ENCODE assay signal across 12 cellular contexts in the genomic region with DNA sequence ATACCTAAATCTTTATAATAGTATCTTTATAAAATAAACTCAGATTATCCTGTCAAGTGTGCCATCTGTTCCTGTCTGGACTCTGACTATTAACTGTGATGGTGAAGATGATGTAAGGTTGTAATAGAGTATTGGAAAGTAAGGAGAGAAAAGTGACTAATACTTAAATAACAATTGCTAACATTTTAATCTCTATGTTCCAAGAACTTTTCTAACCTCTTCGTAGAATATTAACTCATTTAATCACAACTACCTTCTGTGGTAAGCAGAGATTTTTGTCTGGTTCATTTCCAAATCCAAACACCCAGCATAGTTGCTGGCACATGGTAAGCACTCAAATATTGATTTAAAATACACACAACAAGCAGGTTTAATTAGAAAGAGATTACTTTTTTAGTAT. TPM values are rescaled to one million over a fixed set of nuclear protein-coding genes. Genes with fewer than 3 reads are reported as not detected.
DNase-seq lines count a peak whose midpoint lies in the region; ATAC-seq and TF ChIP-seq lines count a peak whose summit lies in the region.
"Had no signal": no experiment of that assay in that cellular context is flagged by ENCODE, and none has a peak within 500 bp of the region (broad histone marks: within the 10 kb centered on the region; RNA-seq: fewer than 3 reads in every experiment).

No MANE protein-coding gene starts in this region.

- peak overlapping the region in 3 of 8 donors; percentile 3 to 43 (median 6) for H3K27ac Mint-ChIP-seq in CD8-positive, alpha-beta memory T cell
- H3K27ac Mint-ChIP-seq in HFFc6, result no peak overlapping the region
- no peak overlapping the region for H3K27ac Mint-ChIP-seq in activated T-helper 2 cell treated with anti-CD3 and anti-CD28 coated beads, Interferon-gamma antibody, Interleukin-2, Interleukin-4, amounts not matched to agents 10 μg/mL and 5 μg/mL and 100 μg/mL, durations not matched to agents 14 hours and 24 hours and 36 hours
- peak overlapping the region in 1 of 10 donors; percentile 19 for H3K27ac Mint-ChIP-seq in naive thymus-derived CD8-positive, alpha-beta T cell
- no peak overlapping the region for H3K27ac Mint-ChIP-seq in stimulated activated naive B cell treated with anti-CD40 and anti-IgM and Interleukin-4, amounts not matched to agents 10 μg/mL and 1 μg/mL and 100 μg/mL, for 72 hours

- peak overlapping the region; percentile 0 to 93 (median 25) for H3K4me3 Mint-ChIP-seq in CD8-positive, alpha-beta memory T cell
- H3K4me3 Mint-ChIP-seq in HFFc6, result peak overlapping the region; percentile 96
- peak overlapping the region; percentile 99 for H3K4me3 Mint-ChIP-seq in activated T-helper 2 cell treated with anti-CD3 and anti-CD28 coated beads, Interferon-gamma antibody, Interleukin-2, Interleukin-4, amounts not matched to agents 10 μg/mL and 5 μg/mL and 100 μg/mL, durations not matched to agents 14 hours and 24 hours and 36 hours (ENCODE audit: low read depth)
- peak overlapping the region in 9 of 10 donors; percentile 1 to 100 (median 99) for H3K4me3 Mint-ChIP-seq in naive thymus-derived CD8-positive, alpha-beta T cell
- peak overlapping the region in 1 of 2 donors; percentile 97 for H3K4me3 Mint-ChIP-seq in stimulated activated naive B cell treated with anti-CD40 and anti-IgM and Interleukin-4, amounts not matched to agents 10 μg/mL and 1 μg/mL and 100 μg/mL, for 72 hours

- intact Hi-C loops in activated T-helper 2 cell treated with anti-CD3 and anti-CD28 coated beads, Interferon-gamma antibody, Interleukin-2, Interleukin-4, amounts not matched to agents 10 μg/mL and 5 μg/mL and 100 μg/mL, durations not matched to agents 14 hours and 24 hours and 36 hours (cut with micrococcal nuclease), result no loop called here

- POLR2A ChIA-PET in CD8-positive, alpha-beta memory T cell (lab: Charles Lee), result no interaction called here
- POLR2A ChIA-PET in naive thymus-derived CD8-positive, alpha-beta T cell (lab: Charles Lee), result interaction anchor here (0.6 kb wide), 1 partner anchor 43 kb away, joined by 4 read pairs; no protein-coding TSS in a partner anchor

- no peak for DNase-seq in CD8-positive, alpha-beta memory T cell
- DNase-seq in HFFc6 (no peak), amniotic stem cell (lab: John Stamatoyannopoulos, UW) (no peak), hepatic stellate cell (ENCODE audit: low spot score) (no peak)
- DNase-seq in activated T-helper 2 cell treated with anti-CD3 and anti-CD28 coated beads, Interferon-gamma antibody, Interleukin-2, Interleukin-4, amounts not matched to agents 10 μg/mL and 5 μg/mL and 100 μg/mL, durations not matched to agents 14 hours and 24 hours and 36 hours (ENCODE audit: low spot score), result no peak
- no peak for DNase-seq in naive thymus-derived CD8-positive, alpha-beta T cell
- no peak for DNase-seq in stimulated activated naive B cell treated with anti-CD40 and anti-IgM and Interleukin-4, amounts not matched to agents 10 μg/mL and 1 μg/mL and 100 μg/mL, for 72 hours
- DNase-seq: left ventricle myocardium inferior, NCI-H1436 treated with DMSO at 0.1 percent for 48 hours, NCI-H774 had no signal

- peaks cover 38% of the 10 kb centered on the region for H3K4me1 ChIP-seq in CD8-positive, alpha-beta memory T cell (ENCODE audit: insufficient read depth, low read length)

- H3K27ac ChIP-seq in CD8-positive, alpha-beta memory T cell (ENCODE audit: low read depth, low read length), result no peak overlapping the region
- H3K27ac ChIP-seq: left ventricle myocardium inferior, tibial nerve had no signal

- CTCF ChIA-PET in CD8-positive, alpha-beta memory T cell (lab: Charles Lee), result interaction anchor here (1.5 kb wide), 1 partner anchor 39 kb away, joined by 5 read pairs; no protein-coding TSS in a partner anchor

- no peaks in the 10 kb centered on the region for H3K27me3 ChIP-seq in CD8-positive, alpha-beta memory T cell (ENCODE audit: insufficient read depth, low read length, poor library complexity, severe bottlenecking)
- H3K27me3 ChIP-seq: tibial nerve had no signal

- H3K9me3 Mint-ChIP-seq in CD8-positive, alpha-beta memory T cell, result no peaks in the 10 kb centered on the region
- no peaks in the 10 kb centered on the region for H3K9me3 Mint-ChIP-seq in HFFc6
- H3K9me3 Mint-ChIP-seq in activated T-helper 2 cell treated with anti-CD3 and anti-CD28 coated beads, Interferon-gamma antibody, Interleukin-2, Interleukin-4, amounts not matched to agents 10 μg/mL and 5 μg/mL and 100 μg/mL, durations not matched to agents 14 hours and 24 hours and 36 hours, result no peaks in the 10 kb centered on the region
- no peaks in the 10 kb centered on the region for H3K9me3 Mint-ChIP-seq in naive thymus-derived CD8-positive, alpha-beta T cell
- no peaks in the 10 kb centered on the region for H3K9me3 Mint-ChIP-seq in stimulated activated naive B cell treated with anti-CD40 and anti-IgM and Interleukin-4, amounts not matched to agents 10 μg/mL and 1 μg/mL and 100 μg/mL, for 72 hours

- no peaks in the 10 kb centered on the region for H3K36me3 ChIP-seq in CD8-positive, alpha-beta memory T cell (ENCODE audit: insufficient read depth, low read length)
- H3K36me3 ChIP-seq: left ventricle myocardium inferior, tibial nerve had no signal

- H3K9me3 ChIP-seq in CD8-positive, alpha-beta memory T cell (ENCODE audit: low read length), result no peaks in the 10 kb centered on the region
- H3K9me3 ChIP-seq: left ventricle myocardium inferior, tibial nerve had no signal

- H3K4me3 ChIP-seq in CD8-positive, alpha-beta memory T cell (ENCODE audit: low read length), result no peak overlapping the region
- H3K4me3 ChIP-seq: tibial nerve had no signal

- peaks cover 7 to 53% (median 8%) of the 10 kb centered on the region in 3 donors for H3K36me3 Mint-ChIP-seq in CD8-positive, alpha-beta memory T cell
- H3K36me3 Mint-ChIP-seq in HFFc6 (ENCODE audit: low read depth), result peaks cover 17% of the 10 kb centered on the region
- H3K36me3 Mint-ChIP-seq in activated T-helper 2 cell treated with anti-CD3 and anti-CD28 coated beads, Interferon-gamma antibody, Interleukin-2, Interleukin-4, amounts not matched to agents 10 μg/mL and 5 μg/mL and 100 μg/mL, durations not matched to agents 14 hours and 24 hours and 36 hours (ENCODE audit: low read depth), result peaks cover 46% of the 10 kb centered on the region
- H3K36me3 Mint-ChIP-seq in naive thymus-derived CD8-positive, alpha-beta T cell, result peaks cover 7 to 28% (median 13%) of the 10 kb centered on the region in 3 donors
- peaks cover 21 to 27% of the 10 kb centered on the region in 2 donors for H3K36me3 Mint-ChIP-seq in stimulated activated naive B cell treated with anti-CD40 and anti-IgM and Interleukin-4, amounts not matched to agents 10 μg/mL and 1 μg/mL and 100 μg/mL, for 72 hours

- peaks cover 51 to 69% (median 69%) of the 10 kb centered on the region in 3 donors for H3K4me1 Mint-ChIP-seq in CD8-positive, alpha-beta memory T cell
- peaks cover 49% of the 10 kb centered on the region for H3K4me1 Mint-ChIP-seq in HFFc6 (ENCODE audit: low read depth)
- H3K4me1 Mint-ChIP-seq in activated T-helper 2 cell treated with anti-CD3 and anti-CD28 coated beads, Interferon-gamma antibody, Interleukin-2, Interleukin-4, amounts not matched to agents 10 μg/mL and 5 μg/mL and 100 μg/mL, durations not matched to agents 14 hours and 24 hours and 36 hours (ENCODE audit: low read depth), result peaks cover 31% of the 10 kb centered on the region
- H3K4me1 Mint-ChIP-seq in naive thymus-derived CD8-positive, alpha-beta T cell, result peaks cover 28 to 64% (median 55%) of the 10 kb centered on the region in 4 donors
- peaks cover 22 to 62% of the 10 kb centered on the region in 2 donors for H3K4me1 Mint-ChIP-seq in stimulated activated naive B cell treated with anti-CD40 and anti-IgM and Interleukin-4, amounts not matched to agents 10 μg/mL and 1 μg/mL and 100 μg/mL, for 72 hours

- no peak for TF ChIP-seq CTCF in HFFc6 (IDR thresholded peaks at IDR 0.05)

- ATAC-seq in naive thymus-derived CD8-positive, alpha-beta T cell, result no peak
- no peak for ATAC-seq in GM18873 (IDR thresholded peaks at IDR 0.05; ENCODE audit: low FRiP score, unreplicated experiment)
- ATAC-seq in stimulated activated naive B cell treated with anti-CD40 and anti-IgM and Interleukin-4, amounts not matched to agents 10 μg/mL and 1 μg/mL and 100 μg/mL, for 72 hours (replicated peaks), result no peak

- peaks cover 0 to 3% of the 10 kb centered on the region in 2 donors for H3K27me3 Mint-ChIP-seq in CD8-positive, alpha-beta memory T cell
- peaks cover 2% of the 10 kb centered on the region for H3K27me3 Mint-ChIP-seq in HFFc6 (ENCODE audit: insufficient read depth)
- H3K27me3 Mint-ChIP-seq in activated T-helper 2 cell treated with anti-CD3 and anti-CD28 coated beads, Interferon-gamma antibody, Interleukin-2, Interleukin-4, amounts not matched to agents 10 μg/mL and 5 μg/mL and 100 μg/mL, durations not matched to agents 14 hours and 24 hours and 36 hours (ENCODE audit: low read depth), result no peaks in the 10 kb centered on the region
- no peaks in the 10 kb centered on the region for H3K27me3 Mint-ChIP-seq in naive thymus-derived CD8-positive, alpha-beta T cell
- no peaks in the 10 kb centered on the region for H3K27me3 Mint-ChIP-seq in stimulated activated naive B cell treated with anti-CD40 and anti-IgM and Interleukin-4, amounts not matched to agents 10 μg/mL and 1 μg/mL and 100 μg/mL, for 72 hours

RNA-seq across cellular contexts. Expression of gene TNPO3, which starts 2.5 kb away (rescaled TPM):
- 10 to 100 TPM; 80.5 to 82.1 TPM for total RNA-seq in CD8-positive, alpha-beta memory T cell
- 43.1 TPM for polyA plus RNA-seq in CD8-positive, alpha-beta memory T cell
- 10 to 100 TPM; 38.5 to 52.5 (median 45.0) TPM for total RNA-seq in HFFc6 (2021; fragmentation: NEBNext Ultra II Directional; extraction: Animal tissue kit (Norgen Biotek cat#: 25700))
- total RNA-seq in activated T-helper 2 cell treated with anti-CD3 and anti-CD28 coated beads, Interferon-gamma antibody, Interleukin-2, Interleukin-4, amounts not matched to agents 10 μg/mL and 5 μg/mL and 100 μg/mL, durations not matched to agents 14 hours and 24 hours and 36 hours, result 53.3 and 53.7 TPM in 2 replicates
- 10 to 100 TPM; 39.3 to 40.3 TPM for total RNA-seq in naive thymus-derived CD8-positive, alpha-beta T cell
- polyA plus RNA-seq in naive thymus-derived CD8-positive, alpha-beta T cell, result 10 to 100 TPM; 30.3 to 36.3 (median 33.8) TPM
